26 cellular contexts compared by ENCODE assay signal in the genomic region with DNA sequence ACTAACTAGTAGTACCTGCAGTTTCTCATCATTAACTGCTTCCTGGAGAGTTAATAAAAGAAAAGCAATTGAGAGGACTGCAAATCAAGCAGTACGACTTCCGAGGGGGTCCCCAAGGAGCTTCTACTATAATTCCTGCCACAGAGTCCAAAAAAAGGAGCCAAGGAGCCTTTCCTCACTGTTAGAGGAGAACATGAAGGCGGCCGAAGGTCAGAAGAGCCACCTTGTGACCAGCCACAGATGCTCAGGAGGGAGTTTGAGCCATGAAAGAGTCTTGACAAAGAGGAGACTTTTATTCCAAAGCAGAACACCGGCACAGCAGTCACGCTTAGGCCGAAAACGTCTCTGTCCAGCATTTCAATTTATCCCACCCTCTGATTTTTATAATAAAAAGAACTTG.
"Had no signal": no experiment of that assay in that cellular context is flagged by ENCODE, and none has a peak within 500 bp of the region (broad histone marks: within the 10 kb centered on the region; RNA-seq: fewer than 3 reads in every experiment).

No MANE protein-coding gene starts in this region.

- H3K4me3 Mint-ChIP-seq: activated CD4-positive, alpha-beta T cell treated with anti-CD3 and anti-CD28 coated beads, Interleukin-2, amount 10 ng/mL, durations not matched to agents 24 days and 14 days; activated CD8-positive, alpha-beta T cell treated with anti-CD3 and anti-CD28 coated beads for 36 hours; activated T-cell treated with anti-CD3 and anti-CD28 coated beads, Interleukin-2, amount 50 U/mL, for 72 hours had no signal

- H3K9me3 ChIP-seq: adrenal gland, body of pancreas, breast epithelium had no signal

- H3K4me1 ChIP-seq: adrenal gland, body of pancreas, breast epithelium had no signal

- H3K27me3 Mint-ChIP-seq: activated CD4-positive, alpha-beta T cell treated with anti-CD3 and anti-CD28 coated beads, Interleukin-2, amount 10 ng/mL, durations not matched to agents 24 days and 14 days; activated CD8-positive, alpha-beta T cell treated with anti-CD3 and anti-CD28 coated beads for 36 hours had no signal

- H3K9me3 Mint-ChIP-seq: activated CD4-positive, alpha-beta T cell treated with anti-CD3 and anti-CD28 coated beads, Interleukin-2, amount 10 ng/mL, durations not matched to agents 24 days and 14 days; activated CD8-positive, alpha-beta T cell treated with anti-CD3 and anti-CD28 coated beads for 36 hours; activated naive CD4-positive, alpha-beta T cell treated with anti-CD3 and anti-CD28 coated beads, Interleukin-2, amount 50 U/mL, for 72 hours; activated T-cell treated with anti-CD3 and anti-CD28 coated beads, Interleukin-2, amount 50 U/mL, for 72 hours; activated T-helper 2 cell treated with anti-CD3 and anti-CD28 coated beads, Interferon-gamma antibody, Interleukin-2, Interleukin-4, amounts not matched to agents 10 μg/mL and 5 μg/mL and 100 μg/mL, durations not matched to agents 14 hours and 24 hours and 36 hours had no signal

- DNase-seq: activated CD4-positive, alpha-beta T cell treated with anti-CD3 and anti-CD28 coated beads, Interleukin-2, amount 10 ng/mL, durations not matched to agents 24 days and 14 days; activated CD4-positive, alpha-beta T cell treated with anti-CD3 and anti-CD28 coated beads, Interleukin-2, amount 50 U/mL, for 4 hours; activated CD8-positive, alpha-beta T cell treated with anti-CD3 and anti-CD28 coated beads for 36 hours; activated gamma-delta T cell; activated naive CD4-positive, alpha-beta T cell treated with Interleukin-2 at 50 U/mL for 16 hours; activated T-cell treated with anti-CD3 and anti-CD28 coated beads, Interleukin-2, amount 50 U/mL, for 1 hour; activated T-cell treated with anti-CD3 and anti-CD28 coated beads, Interleukin-2, amount 50 U/mL, for 72 hours; adrenal gland; body of pancreas; Karpas-422; KBM-7; NCI-H1105; NCI-H1417 treated with DMSO at 0.1 percent for 48 hours; NCI-H187 treated with DMSO at 0.1 percent for 48 hours; NCI-H2081; NCI-H2171 treated with DMSO at 0.1 percent for 48 hours; NCI-H2227 treated with DMSO at 0.1 percent for 48 hours; NCI-H524; SIG-M5; SW 1271; T-helper 1 cell; T1000 had no signal

- H3K36me3 ChIP-seq: adrenal gland, breast epithelium had no signal

- H3K4me3 ChIP-seq: adrenal gland, body of pancreas, breast epithelium had no signal

- H3K27ac ChIP-seq: adrenal gland, body of pancreas, breast epithelium had no signal

- ATAC-seq: activated CD8-positive, alpha-beta T cell treated with anti-CD3 and anti-CD28 coated beads for 36 hours; activated naive CD4-positive, alpha-beta T cell treated with anti-CD3 and anti-CD28 coated beads, Interleukin-2, amount 50 U/mL, for 72 hours; activated T-cell treated with anti-CD3 and anti-CD28 coated beads, Interleukin-2, amount 50 U/mL, for 72 hours; body of pancreas; Panc1 had no signal

- H3K4me1 Mint-ChIP-seq: activated CD4-positive, alpha-beta T cell treated with anti-CD3 and anti-CD28 coated beads, Interleukin-2, amount 10 ng/mL, durations not matched to agents 24 days and 14 days had no signal

- H3K27ac Mint-ChIP-seq: activated CD4-positive, alpha-beta T cell treated with anti-CD3 and anti-CD28 coated beads, Interleukin-2, amount 10 ng/mL, durations not matched to agents 24 days and 14 days; activated CD8-positive, alpha-beta T cell treated with anti-CD3 and anti-CD28 coated beads for 36 hours; activated T-cell treated with anti-CD3 and anti-CD28 coated beads, Interleukin-2, amount 50 U/mL, for 72 hours; activated T-helper 2 cell treated with anti-CD3 and anti-CD28 coated beads, Interferon-gamma antibody, Interleukin-2, Interleukin-4, amounts not matched to agents 10 μg/mL and 5 μg/mL and 100 μg/mL, durations not matched to agents 14 hours and 24 hours and 36 hours had no signal
